ENCODE assay signal across 2 cellular contexts in the genomic region with DNA sequence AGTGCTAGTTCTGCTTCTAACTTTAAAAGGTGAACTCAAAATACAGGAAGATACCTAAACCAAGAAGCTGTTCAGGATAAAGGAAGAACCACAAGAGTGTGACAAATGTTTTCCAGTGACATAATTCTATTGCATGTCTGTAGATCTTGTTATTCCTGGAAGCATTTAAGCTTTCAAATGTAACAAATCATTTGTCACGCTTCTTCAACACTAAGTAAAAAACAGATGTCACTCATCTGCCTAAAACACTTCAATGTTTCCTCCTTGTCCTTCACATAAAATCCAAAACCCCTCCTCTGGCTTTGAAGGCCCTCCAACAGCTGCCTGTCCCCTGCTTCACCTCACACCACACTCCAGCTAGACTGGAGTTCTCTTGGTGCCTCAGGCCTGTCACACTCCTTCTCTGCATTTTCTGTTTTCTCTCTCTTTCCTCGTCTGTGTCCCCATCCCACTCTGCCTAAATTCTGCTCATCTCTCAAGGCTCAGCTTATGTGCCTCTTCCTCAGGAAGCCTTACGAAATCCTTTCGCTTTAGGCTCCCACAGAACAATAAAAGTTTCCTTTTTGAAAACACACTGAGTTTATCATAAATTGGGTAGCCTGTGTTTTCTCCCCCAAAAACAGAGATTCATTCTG.
TF ChIP-seq lines count a peak whose summit lies in the region.

No MANE protein-coding gene starts in this region.

TF ChIP-seq in K562, 482 proteins besides CTCF, POLR2A, EP300 and RAD21:
- no peak for TF ChIP-seq CBX2 (IDR thresholded peaks at IDR 0.05; ENCODE audit: insufficient read depth, low read length, poor library complexity, severe bottlenecking)
- TF ChIP-seq SNIP1 (IDR thresholded peaks at IDR 0.05; ENCODE audit: low read depth) = no peak
- TF ChIP-seq ZNF766 (CRISPR knock-in tag; conservative IDR thresholded peaks at IDR 0.05) = no peak
- no peak for TF ChIP-seq SIN3B (IDR thresholded peaks at IDR 0.05; ENCODE audit: low read depth)
- peak; percentile 25 for TF ChIP-seq MEIS2 (IDR thresholded peaks at IDR 0.05; ENCODE audit: partially characterized antibody)
- no peak for TF ChIP-seq PTRF (tag; IDR thresholded peaks at IDR 0.05)

TF ChIP-seq in GM23338, 12 proteins besides CTCF, POLR2A, EP300 and RAD21:
- TF ChIP-seq ZNF331 (CRISPR knock-in tag; IDR thresholded peaks at IDR 0.05; ENCODE audit: low read depth) (no peak), EZH2 (IDR thresholded peaks at IDR 0.05; ENCODE audit: low read depth, unreplicated experiment) (no peak), POLR2AphosphoS5 (IDR thresholded peaks at IDR 0.05; ENCODE audit: low read depth) (no peak), ZNF114 (CRISPR knock-in tag; IDR thresholded peaks at IDR 0.05) (no peak), JUNB (IDR thresholded peaks at IDR 0.05; ENCODE audit: unreplicated experiment) (no peak), NANOG (IDR thresholded peaks at IDR 0.05; ENCODE audit: borderline replicate concordance) (no peak), STAT1 (IDR thresholded peaks at IDR 0.05; ENCODE audit: unreplicated experiment) (no peak), EZH2phosphoT487 (IDR thresholded peaks at IDR 0.05; ENCODE audit: unreplicated experiment) (no peak), CREB1 (CRISPR knock-in tag; IDR thresholded peaks at IDR 0.05; ENCODE audit: low read depth) (no peak)
- TF ChIP-seq, protein P1, sequence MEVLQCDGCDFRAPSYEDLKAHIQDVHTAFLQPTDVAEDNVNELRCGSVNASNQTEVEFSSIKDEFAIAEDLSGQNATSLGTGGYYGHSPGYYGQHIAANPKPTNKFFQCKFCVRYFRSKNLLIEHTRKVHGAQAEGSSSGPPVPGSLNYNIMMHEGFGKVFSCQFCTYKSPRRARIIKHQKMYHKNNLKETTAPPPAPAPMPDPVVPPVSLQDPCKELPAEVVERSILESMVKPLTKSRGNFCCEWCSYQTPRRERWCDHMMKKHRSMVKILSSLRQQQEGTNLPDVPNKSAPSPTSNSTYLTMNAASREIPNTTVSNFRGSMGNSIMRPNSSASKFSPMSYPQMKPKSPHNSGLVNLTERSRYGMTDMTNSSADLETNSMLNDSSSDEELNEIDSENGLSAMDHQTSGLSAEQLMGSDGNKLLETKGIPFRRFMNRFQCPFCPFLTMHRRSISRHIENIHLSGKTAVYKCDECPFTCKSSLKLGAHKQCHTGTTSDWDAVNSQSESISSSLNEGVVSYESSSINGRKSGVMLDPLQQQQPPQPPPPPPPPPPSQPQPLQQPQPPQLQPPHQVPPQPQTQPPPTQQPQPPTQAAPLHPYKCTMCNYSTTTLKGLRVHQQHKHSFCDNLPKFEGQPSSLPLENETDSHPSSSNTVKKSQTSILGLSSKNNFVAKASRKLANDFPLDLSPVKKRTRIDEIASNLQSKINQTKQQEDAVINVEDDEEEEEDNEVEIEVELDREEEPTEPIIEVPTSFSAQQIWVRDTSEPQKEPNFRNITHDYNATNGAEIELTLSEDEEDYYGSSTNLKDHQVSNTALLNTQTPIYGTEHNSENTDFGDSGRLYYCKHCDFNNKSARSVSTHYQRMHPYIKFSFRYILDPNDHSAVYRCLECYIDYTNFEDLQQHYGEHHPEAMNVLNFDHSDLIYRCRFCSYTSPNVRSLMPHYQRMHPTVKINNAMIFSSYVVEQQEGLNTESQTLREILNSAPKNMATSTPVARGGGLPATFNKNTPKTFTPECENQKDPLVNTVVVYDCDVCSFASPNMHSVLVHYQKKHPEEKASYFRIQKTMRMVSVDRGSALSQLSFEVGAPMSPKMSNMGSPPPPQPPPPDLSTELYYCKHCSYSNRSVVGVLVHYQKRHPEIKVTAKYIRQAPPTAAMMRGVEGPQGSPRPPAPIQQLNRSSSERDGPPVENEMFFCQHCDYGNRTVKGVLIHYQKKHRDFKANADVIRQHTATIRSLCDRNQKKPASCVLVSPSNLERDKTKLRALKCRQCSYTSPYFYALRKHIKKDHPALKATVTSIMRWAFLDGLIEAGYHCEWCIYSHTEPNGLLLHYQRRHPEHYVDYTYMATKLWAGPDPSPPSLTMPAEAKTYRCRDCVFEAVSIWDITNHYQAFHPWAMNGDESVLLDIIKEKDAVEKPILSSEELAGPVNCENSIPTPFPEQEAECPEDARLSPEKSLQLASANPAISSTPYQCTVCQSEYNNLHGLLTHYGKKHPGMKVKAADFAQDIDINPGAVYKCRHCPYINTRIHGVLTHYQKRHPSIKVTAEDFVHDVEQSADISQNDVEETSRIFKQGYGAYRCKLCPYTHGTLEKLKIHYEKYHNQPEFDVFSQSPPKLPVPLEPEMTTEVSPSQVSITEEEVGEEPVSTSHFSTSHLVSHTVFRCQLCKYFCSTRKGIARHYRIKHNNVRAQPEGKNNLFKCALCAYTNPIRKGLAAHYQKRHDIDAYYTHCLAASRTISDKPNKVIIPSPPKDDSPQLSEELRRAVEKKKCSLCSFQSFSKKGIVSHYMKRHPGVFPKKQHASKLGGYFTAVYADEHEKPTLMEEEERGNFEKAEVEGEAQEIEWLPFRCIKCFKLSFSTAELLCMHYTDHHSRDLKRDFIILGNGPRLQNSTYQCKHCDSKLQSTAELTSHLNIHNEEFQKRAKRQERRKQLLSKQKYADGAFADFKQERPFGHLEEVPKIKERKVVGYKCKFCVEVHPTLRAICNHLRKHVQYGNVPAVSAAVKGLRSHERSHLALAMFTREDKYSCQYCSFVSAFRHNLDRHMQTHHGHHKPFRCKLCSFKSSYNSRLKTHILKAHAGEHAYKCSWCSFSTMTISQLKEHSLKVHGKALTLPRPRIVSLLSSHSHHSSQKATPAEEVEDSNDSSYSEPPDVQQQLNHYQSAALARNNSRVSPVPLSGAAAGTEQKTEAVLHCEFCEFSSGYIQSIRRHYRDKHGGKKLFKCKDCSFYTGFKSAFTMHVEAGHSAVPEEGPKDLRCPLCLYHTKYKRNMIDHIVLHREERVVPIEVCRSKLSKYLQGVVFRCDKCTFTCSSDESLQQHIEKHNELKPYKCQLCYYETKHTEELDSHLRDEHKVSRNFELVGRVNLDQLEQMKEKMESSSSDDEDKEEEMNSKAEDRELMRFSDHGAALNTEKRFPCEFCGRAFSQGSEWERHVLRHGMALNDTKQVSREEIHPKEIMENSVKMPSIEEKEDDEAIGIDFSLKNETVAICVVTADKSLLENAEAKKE (CRISPR knock-in tag; IDR thresholded peaks at IDR 0.05) = no peak
- TF ChIP-seq, protein P2, sequence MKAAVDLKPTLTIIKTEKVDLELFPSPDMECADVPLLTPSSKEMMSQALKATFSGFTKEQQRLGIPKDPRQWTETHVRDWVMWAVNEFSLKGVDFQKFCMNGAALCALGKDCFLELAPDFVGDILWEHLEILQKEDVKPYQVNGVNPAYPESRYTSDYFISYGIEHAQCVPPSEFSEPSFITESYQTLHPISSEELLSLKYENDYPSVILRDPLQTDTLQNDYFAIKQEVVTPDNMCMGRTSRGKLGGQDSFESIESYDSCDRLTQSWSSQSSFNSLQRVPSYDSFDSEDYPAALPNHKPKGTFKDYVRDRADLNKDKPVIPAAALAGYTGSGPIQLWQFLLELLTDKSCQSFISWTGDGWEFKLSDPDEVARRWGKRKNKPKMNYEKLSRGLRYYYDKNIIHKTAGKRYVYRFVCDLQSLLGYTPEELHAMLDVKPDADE (IDR thresholded peaks at IDR 0.05) = no peak
